16 cellular contexts compared by ENCODE assay signal in the genomic region with DNA sequence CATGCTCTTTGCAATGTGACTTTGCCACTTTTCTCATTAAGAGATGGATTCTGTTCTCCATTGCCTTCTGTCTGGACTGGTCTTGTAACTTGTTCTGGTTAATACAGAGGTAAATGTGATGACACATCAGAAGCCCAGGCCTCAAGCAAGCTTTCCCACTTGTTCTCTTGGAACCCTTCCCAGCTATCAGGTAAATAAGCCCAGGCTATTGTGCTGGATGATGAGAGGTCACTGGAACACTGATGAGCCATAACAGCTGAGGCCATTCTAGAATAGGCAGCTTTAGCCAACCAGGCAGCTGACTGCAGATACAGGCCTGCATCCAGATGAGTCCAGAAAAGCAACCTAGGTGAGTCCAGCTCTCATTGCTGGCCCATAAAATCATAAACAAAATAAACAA.
DNase-seq lines count a peak whose midpoint lies in the region; ATAC-seq and FAIRE-seq lines count a peak whose summit lies in the region.
"Had no signal": no experiment of that assay in that cellular context is flagged by ENCODE, and none has a peak within 500 bp of the region (broad histone marks: within the 10 kb centered on the region; RNA-seq: fewer than 3 reads in every experiment).

No MANE protein-coding gene starts in this region.

- ATAC-seq in GM19455 (IDR thresholded peaks at IDR 0.05; ENCODE audit: unreplicated experiment) = no peak
- ATAC-seq in HG03432 (IDR thresholded peaks at IDR 0.05; ENCODE audit: unreplicated experiment) = no peak
- ATAC-seq in effector memory CD8-positive, alpha-beta T cell (replicated peaks) = no peak
- ATAC-seq: right lobe of liver had no signal

- H3K4me3 Mint-ChIP-seq in effector memory CD8-positive, alpha-beta T cell = no peak overlapping the region
- H3K4me3 Mint-ChIP-seq: CD8-positive, alpha-beta memory T cell; HFFc6 had no signal

- H3K27me3 Mint-ChIP-seq in effector memory CD8-positive, alpha-beta T cell = no peaks in the 10 kb centered on the region
- H3K27me3 Mint-ChIP-seq: CD8-positive, alpha-beta memory T cell had no signal

- DNase-seq in DMS153 (lab: John Stamatoyannopoulos, UW) = peak; percentile 97
- DNase-seq in NCI-H1105 (lab: John Stamatoyannopoulos, UW) = peak; percentile 56
- DNase-seq in SHP77 treated with DMSO at 0.1 percent for 48 hours (lab: John Stamatoyannopoulos, UW) = peak; percentile 4
- peak; percentile 26 for DNase-seq in glomerular visceral epithelial cell (ENCODE audit: extremely low spot score)
- no peak for DNase-seq in effector memory CD8-positive, alpha-beta T cell
- DNase-seq in frontal cortex (ENCODE audit: low spot score in 2 of 2) = no peak
- DNase-seq: activated gamma-delta T cell; CD8-positive, alpha-beta memory T cell; HFFc6; Karpas-422; mesendoderm; NCI-H2171 treated with DMSO at 0.1 percent for 48 hours; right lobe of liver; tibial artery had no signal

- no peak for FAIRE-seq in frontal cortex (lab: Jason Lieb, UNC)

- H3K9me3 Mint-ChIP-seq in effector memory CD8-positive, alpha-beta T cell = peaks cover 9 to 26% of the 10 kb centered on the region in 2 donors

- H3K36me3 Mint-ChIP-seq in effector memory CD8-positive, alpha-beta T cell (ENCODE audit: insufficient read depth) = no peaks in the 10 kb centered on the region
- H3K36me3 Mint-ChIP-seq: CD8-positive, alpha-beta memory T cell had no signal

- no peak overlapping the region for H3K27ac Mint-ChIP-seq in effector memory CD8-positive, alpha-beta T cell
- H3K27ac Mint-ChIP-seq: CD8-positive, alpha-beta memory T cell; HFFc6 had no signal

- H3K4me1 Mint-ChIP-seq in effector memory CD8-positive, alpha-beta T cell (ENCODE audit: low read depth in 2 of 2) = no peaks in the 10 kb centered on the region
- H3K4me1 Mint-ChIP-seq: CD8-positive, alpha-beta memory T cell had no signal

Comparison
In these comparisons a context has a peak if more than half of its experiments do, and no peak if none do; other contexts are left out.
1. DNase-seq: peak in DMS153 (single experiment), NCI-H1105 (single experiment), SHP77 treated with DMSO at 0.1 percent for 48 hours (single experiment) and glomerular visceral epithelial cell (single experiment); none in effector memory CD8-positive, alpha-beta T cell (0 of 3) and frontal cortex (0 of 2).